In genomic region chr20:20691477-20691863, GRCh38 we compare ENCODE assay signal across 13 cellular contexts. TPM values are rescaled to one million over a fixed set of nuclear protein-coding genes. Genes with fewer than 3 reads are reported as not detected.
DNase-seq lines count a peak whose midpoint lies in the region; ATAC-seq and TF ChIP-seq lines count a peak whose summit lies in the region.
"Had no signal": no experiment of that assay in that cellular context is flagged by ENCODE, and none has a peak within 500 bp of the region (broad histone marks: within the 10 kb centered on the region; RNA-seq: fewer than 3 reads in every experiment).

No MANE protein-coding gene starts in this region.

- ATAC-seq in GM19025 (IDR thresholded peaks at IDR 0.05; ENCODE audit: low read depth, unreplicated experiment) (peak; percentile 17), GM21786 (IDR thresholded peaks at IDR 0.05; ENCODE audit: unreplicated experiment) (peak; percentile 39), HG03159 (IDR thresholded peaks at IDR 0.05; ENCODE audit: unreplicated experiment) (peak; percentile 51), esophagus mucosa (no peak)
- ATAC-seq: activated T-cell treated with anti-CD3 and anti-CD28 coated beads, Interleukin-2, amount 50 U/mL, for 72 hours had no signal

- DNase-seq in anterior cingulate cortex (lab: John Stamatoyannopoulos, UW) (no peak), prostate gland (ENCODE audit: low spot score) (no peak)
- DNase-seq: activated T-cell treated with anti-CD3 and anti-CD28 coated beads, Interleukin-2, amount 50 U/mL, for 72 hours; CD8-positive, alpha-beta memory T cell; dorsolateral prefrontal cortex; NCI-H774; retina had no signal

- H3K36me3 ChIP-seq in neutrophil: no peaks in the 10 kb centered on the region
- no peaks in the 10 kb centered on the region for H3K36me3 ChIP-seq in prostate gland
- H3K36me3 ChIP-seq: SJSA1 had no signal

- H3K4me3 ChIP-seq in neutrophil (ENCODE audit: low read depth in 1 of 2, low read length in 1 of 2) (no peak overlapping the region), prostate gland (no peak overlapping the region)
- H3K4me3 ChIP-seq: dorsolateral prefrontal cortex, SJSA1 had no signal

- H3K4me1 ChIP-seq in neutrophil (ENCODE audit: control insufficient read depth in 1 of 2, insufficient read depth in 1 of 2, low read depth in 1 of 2, low read length in 1 of 2) (peaks cover 36% of the 10 kb centered on the region in 2 experiments), prostate gland (replicated peaks) (peaks cover 6% of the 10 kb centered on the region)
- H3K4me1 ChIP-seq: SJSA1 had no signal

- TF ChIP-seq POLR2A in prostate gland (IDR thresholded peaks at IDR 0.05): no peak

- H3K9me3 ChIP-seq in neutrophil (no peaks in the 10 kb centered on the region), prostate gland (no peaks in the 10 kb centered on the region)
- H3K9me3 ChIP-seq: SJSA1 had no signal

- TF ChIP-seq CTCF in neutrophil (IDR thresholded peaks at IDR 0.05) (no peak), prostate gland (IDR thresholded peaks at IDR 0.05) (no peak)

- 96% methylated on average over 2 of the region's 2 CpGs for WGBS in prostate gland

- H3K27ac ChIP-seq in neutrophil (peak overlapping the region; percentile 64), prostate gland (no peak overlapping the region)
- H3K27ac ChIP-seq: dorsolateral prefrontal cortex, SJSA1 had no signal

- intact Hi-C loops in prostate gland (cut with DNase I): no loop called here

- H3K27me3 ChIP-seq in neutrophil: no peaks in the 10 kb centered on the region
- H3K27me3 ChIP-seq in prostate gland (replicated peaks; ENCODE audit: insufficient read depth): no peaks in the 10 kb centered on the region
- H3K27me3 ChIP-seq: dorsolateral prefrontal cortex, SJSA1 had no signal

RNA-seq across cellular contexts. Expression of gene RALGAPA2, which starts 21.0 kb away (rescaled TPM):
- total RNA-seq in prostate gland (10 to 100 TPM; 36.5 to 53.2 TPM), esophagus mucosa (15.9 TPM)
